In genomic region chrX:1391370-1391706, GRCh38 we compare ENCODE assay signal across 1 cellular context.
TF ChIP-seq lines count a peak whose summit lies in the region.

No MANE protein-coding gene starts in this region.

TF ChIP-seq in HepG2, 621 proteins besides CTCF, POLR2A, EP300 and RAD21 (continued from another document and continues in another):
- TF ChIP-seq BCLAF1 (IDR thresholded peaks at IDR 0.05) (no peak), ZNF496 (CRISPR knock-in tag; IDR thresholded peaks at IDR 0.05; ENCODE audit: insufficient replicate concordance) (no peak), RNF219 (CRISPR knock-in tag; IDR thresholded peaks at IDR 0.05) (no peak), SP5 (CRISPR knock-in tag; IDR thresholded peaks at IDR 0.05; ENCODE audit: borderline replicate concordance, low read depth) (peak; percentile 35; the same call in 1 of the 2 replicates), TAF15 (IDR thresholded peaks at IDR 0.05; ENCODE audit: low read depth, low read length, poor library complexity, severe bottlenecking) (no peak), ZNF256 (CRISPR knock-in tag; conservative IDR thresholded peaks at IDR 0.05) (no peak), SIN3A (IDR thresholded peaks at IDR 0.05; ENCODE audit: borderline replicate concordance, low read depth, low read length) (peak; percentile 12; the same call in 1 of the 2 replicates), ZNF574 (CRISPR knock-in tag; IDR thresholded peaks at IDR 0.05) (no peak), ZNF597 (CRISPR knock-in tag; IDR thresholded peaks at IDR 0.05) (no peak), SALL1 (CRISPR knock-in tag; IDR thresholded peaks at IDR 0.05) (no peak), KDM5A (IDR thresholded peaks at IDR 0.05; ENCODE audit: borderline replicate concordance, low read length) (peak; percentile 80; the same call in 1 of the 2 replicates), ZNF333 (CRISPR knock-in tag; IDR thresholded peaks at IDR 0.05; ENCODE audit: borderline replicate concordance) (no peak), ZNF331 (CRISPR knock-in tag; IDR thresholded peaks at IDR 0.05) (no peak; the same call in 1 of the 2 replicates), TRAFD1 (CRISPR knock-in tag; IDR thresholded peaks at IDR 0.05; ENCODE audit: borderline replicate concordance) (no peak), RFX1 (IDR thresholded peaks at IDR 0.05) (no peak), ZNF367 (CRISPR knock-in tag; IDR thresholded peaks at IDR 0.05; ENCODE audit: borderline replicate concordance) (no peak; the same call in 1 of the 2 replicates), ZNF451 (CRISPR knock-in tag; IDR thresholded peaks at IDR 0.05) (no peak; the same call in 1 of the 2 replicates), ATF3 (CRISPR knock-in tag; IDR thresholded peaks at IDR 0.05) (no peak), FOXK2 (IDR thresholded peaks at IDR 0.05) (no peak), ZNF136 (CRISPR knock-in tag; IDR thresholded peaks at IDR 0.05; ENCODE audit: low read depth) (no peak), RXRA (CRISPR knock-in tag; IDR thresholded peaks at IDR 0.05) (peak; percentile 61; the same call in 1 of the 2 replicates), ZNF513 (CRISPR knock-in tag; conservative IDR thresholded peaks at IDR 0.05) (no peak), ZNF510 (CRISPR knock-in tag; IDR thresholded peaks at IDR 0.05; ENCODE audit: low read depth) (0 out of 2 replicates have a peak, but pooled peaks have one; percentile 15), SYNCRIP (IDR thresholded peaks at IDR 0.05; ENCODE audit: insufficient read depth, low read depth, low read length) (no peak), ZBTB20 (CRISPR knock-in tag; IDR thresholded peaks at IDR 0.05; ENCODE audit: borderline replicate concordance, low read depth) (no peak), ZBTB10 (CRISPR knock-in tag; IDR thresholded peaks at IDR 0.05; ENCODE audit: borderline replicate concordance) (no peak), RBM22 (optimal IDR thresholded peaks at IDR 0.05; ENCODE audit: low read length) (peak; percentile 91), NFAT5 (CRISPR knock-in tag; IDR thresholded peaks at IDR 0.05) (no peak), ZNF766 (CRISPR knock-in tag; IDR thresholded peaks at IDR 0.05; ENCODE audit: borderline replicate concordance) (no peak), POLR2AphosphoS2 (IDR thresholded peaks at IDR 0.05; ENCODE audit: low read depth, low read length) (no peak), TFAP4 (IDR thresholded peaks at IDR 0.05; ENCODE audit: borderline replicate concordance, low read depth) (peak; percentile 47; the same call in 1 of the 2 replicates), RXRB (CRISPR knock-in tag; IDR thresholded peaks at IDR 0.05; ENCODE audit: borderline replicate concordance) (peak; percentile 36; the same call in 1 of the 2 replicates), ADNP (CRISPR knock-in tag; IDR thresholded peaks at IDR 0.05) (no peak)
